ENCODE assay signal across 8 cellular contexts in genomic region chr2:55175254-55176093, GRCh38. TPM values are rescaled to one million over a fixed set of nuclear protein-coding genes. Genes with fewer than 3 reads are reported as not detected.
DNase-seq lines count a peak whose midpoint lies in the region; ATAC-seq and TF ChIP-seq lines count a peak whose summit lies in the region.

No MANE protein-coding gene starts in this region.

- no peaks in the 10 kb centered on the region for H3K27me3 ChIP-seq in CD8-positive, alpha-beta T cell (ENCODE audit: insufficient read depth, low read length)

- DNase-seq in CD8-positive, alpha-beta T cell: no peak
- DNase-seq in Kasumi-1 (lab: John Stamatoyannopoulos, UW) (peak; percentile 83 to 93), SIG-M5 treated with dmso at 0.1 percent for 504 hours (lab: John Stamatoyannopoulos, UW; ENCODE audit: unreplicated experiment) (peak; percentile 77), erythroblast (lab: John Stamatoyannopoulos, UW) (peak; percentile 67 to 74), neural crest cell (ENCODE audit: low read depth, low spot score) (no peak)
- no peak for DNase-seq in stimulated activated CD4-positive, alpha-beta T cell treated with anti-CD3 and anti-CD28 coated beads, Interleukin-15, amount 100 ng/mL, for 24 hours

- H3K27me3 Mint-ChIP-seq in CD8-positive, alpha-beta T cell (ENCODE audit: low read depth): no peaks in the 10 kb centered on the region
- H3K27me3 Mint-ChIP-seq in neural crest cell (ENCODE audit: low read depth): no peaks in the 10 kb centered on the region

- H3K4me3 ChIP-seq in CD8-positive, alpha-beta T cell (ENCODE audit: low read depth, low read length): no peak overlapping the region

- no peak overlapping the region for H3K27ac ChIP-seq in CD8-positive, alpha-beta T cell (ENCODE audit: low read depth, low read length)

- ATAC-seq in CD8-positive, alpha-beta T cell: peak; percentile 91
- ATAC-seq in GM18870 (IDR thresholded peaks at IDR 0.05; ENCODE audit: unreplicated experiment) (peak; percentile 65), HG02970 (IDR thresholded peaks at IDR 0.05; ENCODE audit: low FRiP score, unreplicated experiment) (no peak)

- POLR2A ChIA-PET in CD8-positive, alpha-beta T cell (lab: Charles Lee): no interaction called here

- H3K9me3 Mint-ChIP-seq in CD8-positive, alpha-beta T cell: no peaks in the 10 kb centered on the region
- H3K9me3 Mint-ChIP-seq in neural crest cell: no peaks in the 10 kb centered on the region

- no peak overlapping the region for H3K4me3 Mint-ChIP-seq in CD8-positive, alpha-beta T cell
- no peak overlapping the region for H3K4me3 Mint-ChIP-seq in neural crest cell

- intact Hi-C loops in CD8-positive, alpha-beta T cell (cut with DNase I, micrococcal nuclease): loop anchor here (1.0 to 10.0 kb wide), 9 partner anchors 42 to 1071 kb away; no protein-coding TSS in a partner anchor

- H3K4me1 ChIP-seq in CD8-positive, alpha-beta T cell (ENCODE audit: insufficient read depth, low read length): no peaks in the 10 kb centered on the region

- no peaks in the 10 kb centered on the region for H3K9me3 ChIP-seq in CD8-positive, alpha-beta T cell (ENCODE audit: low read length)

- CTCF ChIA-PET in CD8-positive, alpha-beta T cell (lab: Charles Lee): interaction anchor here (0.6 to 5.9 kb wide), 19 partner anchors 7 to 1068 kb away, joined by 3 to 46 read pairs (median 4); partner anchors contain the start of gene RTN4

- no peaks in the 10 kb centered on the region for H3K36me3 Mint-ChIP-seq in CD8-positive, alpha-beta T cell
- no peaks in the 10 kb centered on the region for H3K36me3 Mint-ChIP-seq in neural crest cell (ENCODE audit: low read depth)

- TF ChIP-seq POLR2A in erythroblast (IDR thresholded peaks at IDR 0.05; ENCODE audit: low read length): no peak

- TF ChIP-seq CTCF in CD8-positive, alpha-beta T cell (IDR thresholded peaks at IDR 0.05): peak; percentile 67
- TF ChIP-seq CTCF in neural crest cell (conservative IDR thresholded peaks at IDR 0.05): peak; percentile 74

- peaks cover 3% of the 10 kb centered on the region for H3K4me1 Mint-ChIP-seq in CD8-positive, alpha-beta T cell (ENCODE audit: low read depth)
- H3K4me1 Mint-ChIP-seq in neural crest cell: peaks cover 18% of the 10 kb centered on the region

- no peak overlapping the region for H3K27ac Mint-ChIP-seq in CD8-positive, alpha-beta T cell
- no peak overlapping the region for H3K27ac Mint-ChIP-seq in neural crest cell (ENCODE audit: unreplicated experiment)

- H3K36me3 ChIP-seq in CD8-positive, alpha-beta T cell (ENCODE audit: insufficient read depth, low read length): no peaks in the 10 kb centered on the region

RNA-seq across cellular contexts. Expression of gene CLHC1, which starts 56.6 kb away (rescaled TPM):
- total RNA-seq in CD8-positive, alpha-beta T cell: 1 to 10 TPM; 2.2 to 2.3 TPM
- 22.5 and 23.0 TPM in 2 replicates for total RNA-seq in neural crest cell

RNA-seq across cellular contexts. Expression of gene RPS27A, which starts 57.0 kb away (rescaled TPM):
- 1,000 to 10,000 TPM; 2,135 to 2,231 TPM for total RNA-seq in CD8-positive, alpha-beta T cell
- 901 and 948 TPM in 2 replicates for total RNA-seq in neural crest cell

Comparison
In these comparisons a context has a peak if more than half of its experiments do, and no peak if none do; other contexts are left out.
1. DNase-seq: peak in Kasumi-1 (2 of 2), SIG-M5 treated with dmso at 0.1 percent for 504 hours (single experiment) and erythroblast (2 of 2); none in CD8-positive, alpha-beta T cell (0 of 7), neural crest cell (single experiment) and stimulated activated CD4-positive, alpha-beta T cell treated with anti-CD3 and anti-CD28 coated beads, Interleukin-15, amount 100 ng/mL, for 24 hours (single experiment).